In genomic region chr22:45552580-45553332, GRCh38 we compare ENCODE assay signal across 9 cellular contexts. TPM values are rescaled to one million over a fixed set of nuclear protein-coding genes. Genes with fewer than 3 reads are reported as not detected.
A peak's percentile ranks its signal among the peaks of the same experiment; 100 is the strongest.
DNase-seq lines count a peak whose midpoint lies in the region; ATAC-seq, FAIRE-seq and TF ChIP-seq lines count a peak whose summit lies in the region.
"Had no signal": no experiment of that assay in that cellular context is flagged by ENCODE, and none has a peak within 500 bp of the region (broad histone marks: within the 10 kb centered on the region; RNA-seq: fewer than 3 reads in every experiment).

No MANE protein-coding gene starts in this region.

- H3K4me3 ChIP-seq in HUES48 (ENCODE audit: low read depth, low read length) (no peak overlapping the region), thoracic aorta (no peak overlapping the region)

- H3K9me3 ChIP-seq in HUES48 (ENCODE audit: control insufficient read depth, insufficient read depth, low read length) (no peaks in the 10 kb centered on the region), thoracic aorta (no peaks in the 10 kb centered on the region)

- no peak overlapping the region for H3K9ac ChIP-seq in HUES48 (ENCODE audit: low read depth, low read length)

- peaks cover 57% of the 10 kb centered on the region for H3K36me3 ChIP-seq in HUES48 (ENCODE audit: control insufficient read depth, insufficient read depth, low read length)
- peaks cover 4% of the 10 kb centered on the region for H3K36me3 ChIP-seq in thoracic aorta

- no peaks in the 10 kb centered on the region for H3K4me1 ChIP-seq in HUES48 (ENCODE audit: control insufficient read depth, insufficient read depth, low read length)
- H3K4me1 ChIP-seq in thoracic aorta (ENCODE audit: control insufficient read depth in 1 of 2, low read depth in 2 of 2) = peaks cover 41 to 68% of the 10 kb centered on the region in 2 donors

- peaks cover 14% of the 10 kb centered on the region for H3K36me3 Mint-ChIP-seq in chondrocyte (ENCODE audit: low read depth)

- ATAC-seq in thoracic aorta (ENCODE audit: insufficient number of reproducible peaks, low FRiP score, low read depth) (no peak), GM21381 (IDR thresholded peaks at IDR 0.05; ENCODE audit: unreplicated experiment) (no peak)

- H3K27me3 Mint-ChIP-seq in chondrocyte (ENCODE audit: low read depth) = no peaks in the 10 kb centered on the region

- H3K4me3 Mint-ChIP-seq in chondrocyte (ENCODE audit: unreplicated experiment) = no peak overlapping the region

- H3K27ac Mint-ChIP-seq in chondrocyte (ENCODE audit: unreplicated experiment) = peak overlapping the region; percentile 87

- TF ChIP-seq CTCF in chondrocyte (IDR thresholded peaks at IDR 0.05) (peak; percentile 79), thoracic aorta (IDR thresholded peaks at IDR 0.05) (peak; percentile 18)

- peaks cover 61% of the 10 kb centered on the region for H3K4me1 Mint-ChIP-seq in chondrocyte (ENCODE audit: low read depth)

- H3K27ac ChIP-seq in HUES48 (ENCODE audit: low read depth, low read length) = peak overlapping the region; percentile 5
- peak overlapping the region; percentile 84 for H3K27ac ChIP-seq in layer of hippocampus (ENCODE audit: low read depth, low read length)
- peak overlapping the region; percentile 94 to 99 for H3K27ac ChIP-seq in thoracic aorta

- no peaks in the 10 kb centered on the region for H3K9me3 Mint-ChIP-seq in chondrocyte (ENCODE audit: low read depth)

- H3K27me3 ChIP-seq in HUES48 (ENCODE audit: control insufficient read depth, insufficient read depth, low read length) (no peaks in the 10 kb centered on the region), layer of hippocampus (ENCODE audit: control insufficient read depth, insufficient read depth, low read length) (no peaks in the 10 kb centered on the region), thoracic aorta (replicated peaks; ENCODE audit: insufficient read depth) (no peaks in the 10 kb centered on the region)

- no peak for FAIRE-seq in GM19239 (lab: Jason Lieb, UNC)
- FAIRE-seq: small intestine had no signal

- peak; percentile 93 for DNase-seq in chondrocyte (ENCODE audit: low spot score)
- DNase-seq in thoracic aorta (ENCODE audit: low spot score) = no peak
- no peak for DNase-seq in NCI-H82 treated with DMSO at 0.1 percent for 48 hours (lab: John Stamatoyannopoulos, UW; ENCODE audit: unreplicated experiment)
- DNase-seq in GM19239 (ENCODE audit: insufficient read length, low spot score) = no peak
- DNase-seq in cerebellum (ENCODE audit: low spot score) = no peak
- DNase-seq: small intestine had no signal

RNA-seq across cellular contexts. Expression of gene FBLN1, which starts 50.1 kb away (rescaled TPM):
- 127 to 186 TPM (median 183 TPM) in 3 replicates for total RNA-seq in chondrocyte
- total RNA-seq in thoracic aorta = 100 to 1,000 TPM; 587 to 972 TPM
- 45.0 TPM for total RNA-seq in cerebellum

Comparison
In these comparisons a context has a peak if more than half of its experiments do, and no peak if none do; other contexts are left out.
1. H3K27ac ChIP-seq: peak in every context shown above with its lines; median percentile 96 in thoracic aorta; 84 in layer of hippocampus; 5 in HUES48.